Comparison of ENCODE assay signal across 13 cellular contexts in the genomic region with DNA sequence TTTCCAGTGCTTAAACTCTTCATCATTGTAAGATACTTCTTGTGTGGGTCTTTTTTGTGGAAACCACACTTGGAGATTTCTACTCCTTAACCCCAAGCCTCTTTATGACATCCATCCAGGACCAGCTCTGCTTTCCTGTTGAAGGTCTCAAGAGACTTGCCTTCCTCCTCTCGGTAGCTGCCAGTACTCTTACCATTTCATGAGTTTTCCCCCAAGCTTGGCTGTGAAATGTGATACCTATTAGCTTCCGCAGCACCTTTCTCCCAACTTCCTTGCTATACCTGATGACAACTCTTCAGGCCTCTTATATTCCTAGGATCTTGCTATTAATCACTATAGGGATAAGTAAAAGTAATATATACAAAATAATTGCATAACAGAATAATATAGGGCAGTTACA. TPM values are rescaled to one million over a fixed set of nuclear protein-coding genes. Genes with fewer than 3 reads are reported as not detected.
A peak's percentile ranks its signal among the peaks of the same experiment; 100 is the strongest.
DNase-seq lines count a peak whose midpoint lies in the region; ATAC-seq and TF ChIP-seq lines count a peak whose summit lies in the region.
"Had no signal": no experiment of that assay in that cellular context is flagged by ENCODE, and none has a peak within 500 bp of the region (broad histone marks: within the 10 kb centered on the region; RNA-seq: fewer than 3 reads in every experiment).

No MANE protein-coding gene starts in this region.

- H3K79me2 ChIP-seq in GM23338 (replicated peaks; ENCODE audit: insufficient read depth): peaks cover 26% of the 10 kb centered on the region

- peak overlapping the region; percentile 34; the same call in 1 of the 2 replicates for H3K4me2 ChIP-seq in GM23338

- peaks cover 4% of the 10 kb centered on the region; the same call in 1 of the 2 replicates for H4K20me1 ChIP-seq in GM23338 (replicated peaks; ENCODE audit: insufficient read depth)

- no peak overlapping the region for H3K4me3 Mint-ChIP-seq in activated CD4-positive, alpha-beta T cell treated with anti-CD3 and anti-CD28 coated beads, Interleukin-2, amount 10 ng/mL, durations not matched to agents 24 days and 14 days
- H3K4me3 Mint-ChIP-seq in GM23338 (no peak overlapping the region), WTC11 (no peak overlapping the region), neural crest cell (peak overlapping the region; percentile 74)

- H3K36me3 Mint-ChIP-seq in activated CD4-positive, alpha-beta T cell treated with anti-CD3 and anti-CD28 coated beads, Interleukin-2, amount 10 ng/mL, durations not matched to agents 24 days and 14 days (ENCODE audit: low read depth): peaks cover 9% of the 10 kb centered on the region
- H3K36me3 Mint-ChIP-seq in GM23338 (ENCODE audit: low read depth): peaks cover 18% of the 10 kb centered on the region
- H3K36me3 Mint-ChIP-seq in WTC11: peaks cover 6% of the 10 kb centered on the region; the same call in 1 of the 2 replicates
- peaks cover 12% of the 10 kb centered on the region for H3K36me3 Mint-ChIP-seq in neural crest cell (ENCODE audit: low read depth)

- H3K9me3 Mint-ChIP-seq in activated CD4-positive, alpha-beta T cell treated with anti-CD3 and anti-CD28 coated beads, Interleukin-2, amount 10 ng/mL, durations not matched to agents 24 days and 14 days: no peaks in the 10 kb centered on the region
- H3K9me3 Mint-ChIP-seq in GM23338 (peaks cover 11% of the 10 kb centered on the region), WTC11 (peaks cover 5% of the 10 kb centered on the region), neural crest cell (peaks cover 2% of the 10 kb centered on the region)

- H3K4me3 ChIP-seq in GM23338: no peak overlapping the region
- H3K4me3 ChIP-seq: GM23248 had no signal

- no peaks in the 10 kb centered on the region for H3K9me2 ChIP-seq in GM23338 (ENCODE audit: insufficient read depth)
- H3K9me2 ChIP-seq: SK-N-SH had no signal

- H3K27me3 Mint-ChIP-seq in activated CD4-positive, alpha-beta T cell treated with anti-CD3 and anti-CD28 coated beads, Interleukin-2, amount 10 ng/mL, durations not matched to agents 24 days and 14 days: no peaks in the 10 kb centered on the region
- peaks cover 3% of the 10 kb centered on the region for H3K27me3 Mint-ChIP-seq in GM23338 (ENCODE audit: insufficient read depth, low read depth, poor library complexity)
- H3K27me3 Mint-ChIP-seq in WTC11 (ENCODE audit: low read depth): no peaks in the 10 kb centered on the region
- no peaks in the 10 kb centered on the region for H3K27me3 Mint-ChIP-seq in neural crest cell (ENCODE audit: low read depth)

- intact Hi-C loops in activated CD4-positive, alpha-beta T cell treated with anti-CD3 and anti-CD28 coated beads, Interleukin-2, amount 10 ng/mL, durations not matched to agents 24 days and 14 days (cut with micrococcal nuclease): loop anchor here (10.0 kb wide), 1 partner anchor 257 kb away; no protein-coding TSS in a partner anchor

- no peak overlapping the region for H3K27ac ChIP-seq in GM23338 (ENCODE audit: low read depth)
- H3K27ac ChIP-seq: GM23248 had no signal

- ATAC-seq in GM23338: no peak
- no peak for ATAC-seq in WTC11

- DNase-seq in activated CD4-positive, alpha-beta T cell treated with anti-CD3 and anti-CD28 coated beads, Interleukin-2, amount 10 ng/mL, durations not matched to agents 24 days and 14 days: peak; percentile 52
- DNase-seq in activated CD4-positive, alpha-beta T cell treated with anti-CD3 and anti-CD28 coated beads for 48 hours: no peak
- peak; percentile 56 for DNase-seq in GM23338 (ENCODE audit: low spot score)
- no peak for DNase-seq in WTC11 (ENCODE audit: low spot score)
- DNase-seq in neural crest cell (ENCODE audit: low read depth, low spot score): no peak
- DNase-seq in NCI-H2171 treated with DMSO at 0.1 percent for 48 hours (lab: John Stamatoyannopoulos, UW): no peak
- no peak for DNase-seq in middle frontal gyrus (ENCODE audit: extremely low spot score, low spot score)
- DNase-seq in ureter (ENCODE audit: low spot score): no peak
- DNase-seq: 8988T, GM23248, NCI-H2029 treated with DMSO at 0.1 percent for 48 hours, Right ventricle myocardium superior, SK-N-SH had no signal

- H2AFZ ChIP-seq in GM23338: no peak overlapping the region
- H2AFZ ChIP-seq: GM23248 had no signal

- TF ChIP-seq CTCF in GM23338 (conservative IDR thresholded peaks at IDR 0.05; ENCODE audit: low read depth in 2 of 2) (no peak), WTC11 (IDR thresholded peaks at IDR 0.05) (no peak), neural crest cell (conservative IDR thresholded peaks at IDR 0.05) (no peak)

- peaks cover 33% of the 10 kb centered on the region for H3K4me1 Mint-ChIP-seq in activated CD4-positive, alpha-beta T cell treated with anti-CD3 and anti-CD28 coated beads, Interleukin-2, amount 10 ng/mL, durations not matched to agents 24 days and 14 days
- H3K4me1 Mint-ChIP-seq in GM23338: peaks cover 42% of the 10 kb centered on the region
- H3K4me1 Mint-ChIP-seq in WTC11: peaks cover 47% of the 10 kb centered on the region
- H3K4me1 Mint-ChIP-seq in neural crest cell: peaks cover 44% of the 10 kb centered on the region

- H3K4me1 ChIP-seq in GM23338 (ENCODE audit: insufficient read depth): peaks cover 38% of the 10 kb centered on the region

- no peaks in the 10 kb centered on the region; the same call in 1 of the 2 replicates for H3F3A ChIP-seq in GM23338 (replicated peaks; ENCODE audit: low read depth)

- POLR2A ChIA-PET in WTC11 (lab: Charles Lee): no interaction called here

- H3K27ac Mint-ChIP-seq in activated CD4-positive, alpha-beta T cell treated with anti-CD3 and anti-CD28 coated beads, Interleukin-2, amount 10 ng/mL, durations not matched to agents 24 days and 14 days: no peak overlapping the region
- 0 out of 2 replicates have a peak overlapping the region, but pooled peaks have one; percentile 11 for H3K27ac Mint-ChIP-seq in GM23338
- peak overlapping the region; percentile 76 for H3K27ac Mint-ChIP-seq in WTC11
- H3K27ac Mint-ChIP-seq in neural crest cell (ENCODE audit: unreplicated experiment): no peak overlapping the region

- H3K36me3 ChIP-seq in GM23338 (ENCODE audit: insufficient read depth): no peaks in the 10 kb centered on the region

- H3K27me3 ChIP-seq in GM23338 (ENCODE audit: insufficient read depth): no peaks in the 10 kb centered on the region

- CTCF ChIA-PET in WTC11 (lab: Charles Lee): interaction anchor here (2.0 kb wide), 1 partner anchor 18 kb away, joined by 12 read pairs; no protein-coding TSS in a partner anchor

TF ChIP-seq in GM23338, 12 proteins besides CTCF, POLR2A, EP300 and RAD21 (continues in another document):
- TF ChIP-seq STAT1 (IDR thresholded peaks at IDR 0.05; ENCODE audit: unreplicated experiment): no peak
- TF ChIP-seq NANOG (IDR thresholded peaks at IDR 0.05; ENCODE audit: borderline replicate concordance): no peak

TF ChIP-seq in WTC11, 78 proteins besides CTCF, POLR2A, EP300 and RAD21 (continues in another document):
- no peak for TF ChIP-seq ZNF232 (CRISPR knock-in tag; IDR thresholded peaks at IDR 0.05)
- TF ChIP-seq ATF6 (CRISPR knock-in tag; IDR thresholded peaks at IDR 0.05): no peak
- no peak for TF ChIP-seq RORB (CRISPR knock-in tag; IDR thresholded peaks at IDR 0.05)
- TF ChIP-seq FOXK1 (CRISPR knock-in tag; IDR thresholded peaks at IDR 0.05): no peak
- TF ChIP-seq MXD4 (CRISPR knock-in tag; IDR thresholded peaks at IDR 0.05; ENCODE audit: borderline replicate concordance): no peak
- no peak for TF ChIP-seq ZNF138 (CRISPR knock-in tag; conservative IDR thresholded peaks at IDR 0.05)
- no peak for TF ChIP-seq ZNF671 (CRISPR knock-in tag; IDR thresholded peaks at IDR 0.05)
- TF ChIP-seq PRRX2 (CRISPR knock-in tag; IDR thresholded peaks at IDR 0.05): no peak
- TF ChIP-seq, protein P1, sequence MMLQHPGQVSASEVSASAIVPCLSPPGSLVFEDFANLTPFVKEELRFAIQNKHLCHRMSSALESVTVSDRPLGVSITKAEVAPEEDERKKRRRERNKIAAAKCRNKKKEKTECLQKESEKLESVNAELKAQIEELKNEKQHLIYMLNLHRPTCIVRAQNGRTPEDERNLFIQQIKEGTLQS (CRISPR knock-in tag; conservative IDR thresholded peaks at IDR 0.05): no peak
- TF ChIP-seq CDX4 (CRISPR knock-in tag; IDR thresholded peaks at IDR 0.05; ENCODE audit: borderline replicate concordance): no peak

RNA-seq across cellular contexts. Expression of gene DCK, which starts 1.9 kb away (rescaled TPM):
- 35.6 and 37.0 TPM in 2 replicates for total RNA-seq in activated CD4-positive, alpha-beta T cell treated with anti-CD3 and anti-CD28 coated beads, Interleukin-2, amount 10 ng/mL, durations not matched to agents 24 days and 14 days
- 25.1 and 27.4 TPM in 2 replicates for total RNA-seq in GM23338 (2014; rRNA removed; shearing (Covaris generic))
- polyA plus RNA-seq in GM23338 (2016; fragmentation: Nextera tagmentation; extraction: Ambion mirVana): 16.9 and 18.3 TPM in 2 replicates
- total RNA-seq in WTC11 (2021) (15.0 to 15.9 TPM (median 15.2 TPM) in 3 replicates), neural crest cell (19.8 and 21.0 TPM in 2 replicates), ureter (10.3 TPM)

Comparison
In these comparisons a context has a peak if more than half of its experiments do, and no peak if none do; other contexts are left out.
1. DNase-seq: peak in activated CD4-positive, alpha-beta T cell treated with anti-CD3 and anti-CD28 coated beads, Interleukin-2, amount 10 ng/mL, durations not matched to agents 24 days and 14 days (single experiment) and GM23338 (single experiment); none in activated CD4-positive, alpha-beta T cell treated with anti-CD3 and anti-CD28 coated beads for 48 hours (single experiment), WTC11 (single experiment), neural crest cell (single experiment), NCI-H2171 treated with DMSO at 0.1 percent for 48 hours (single experiment), middle frontal gyrus (single experiment) and ureter (single experiment).
2. H3K27ac Mint-ChIP-seq: peak in GM23338 (single experiment) and WTC11 (single experiment); none in activated CD4-positive, alpha-beta T cell treated with anti-CD3 and anti-CD28 coated beads, Interleukin-2, amount 10 ng/mL, durations not matched to agents 24 days and 14 days (single experiment) and neural crest cell (single experiment).